In genomic region chr7:81420526-81420925, GRCh38 we compare ENCODE assay signal across 28 cellular contexts.
"Had no signal": no experiment of that assay in that cellular context is flagged by ENCODE, and none has a peak within 500 bp of the region (broad histone marks: within the 10 kb centered on the region; RNA-seq: fewer than 3 reads in every experiment).

No MANE protein-coding gene starts in this region.

- DNase-seq: dorsolateral prefrontal cortex; effector CD8-positive, alpha-beta T cell; endodermal cell; foreskin keratinocyte; heart left ventricle; hippocampal formation; kidney glomerular epithelial cell; left ventricle myocardium superior; lower lobe of right lung; naive B cell; stimulated activated CD4-positive, alpha-beta T cell treated with anti-CD3 and anti-CD28 coated beads, Interleukin-2, amount 100 ng/mL, for 24 hours; stimulated activated CD4-positive, alpha-beta T cell treated with anti-CD3 and anti-CD28 coated beads, Interleukin-4, amount 100 ng/mL, for 4 hours; stimulated activated naive CD8-positive, alpha-beta T cell treated with anti-CD3 and anti-CD28 coated beads, Interleukin-15, Interleukin-2, amounts not matched to agents 100 U/mL and 50 U/mL, for 24 hours; substantia nigra; testis; tibial artery; upper lobe of left lung had no signal

- H3K27me3 ChIP-seq: dorsolateral prefrontal cortex, foreskin keratinocyte, gastroesophageal sphincter, heart left ventricle, neutrophil, right atrium auricular region, testis, tibial artery, upper lobe of left lung had no signal

- H3K4me1 Mint-ChIP-seq: naive B cell; neural crest cell; stimulated activated memory B cell treated with anti-CD40 and anti-IgM and Interleukin-4, amounts not matched to agents 10 μg/mL and 1 μg/mL and 100 μg/mL, for 72 hours had no signal

- H3K4me3 Mint-ChIP-seq: endodermal cell; naive B cell; natural killer cell treated with Interleukin-12 subunit alpha and Interleukin-12 subunit beta and Interleukin-15 and Interleukin-18, amount 100 ng/mL, for 72 hours; neural crest cell; stimulated activated memory B cell treated with anti-CD40 and anti-IgM and Interleukin-4, amounts not matched to agents 10 μg/mL and 1 μg/mL and 100 μg/mL, for 72 hours had no signal

- H3K27me3 Mint-ChIP-seq: natural killer cell treated with Interleukin-12 subunit alpha and Interleukin-12 subunit beta and Interleukin-15 and Interleukin-18, amount 100 ng/mL, for 72 hours; stimulated activated memory B cell treated with anti-CD40 and anti-IgM and Interleukin-4, amounts not matched to agents 10 μg/mL and 1 μg/mL and 100 μg/mL, for 72 hours had no signal

- H3K9ac ChIP-seq: parathyroid adenoma had no signal

- H3K4me3 ChIP-seq: dorsolateral prefrontal cortex, gastroesophageal sphincter, heart left ventricle, lower lobe of right lung, prostate gland, right atrium auricular region, testis, tibial artery, upper lobe of left lung had no signal

- H3K79me2 ChIP-seq: parathyroid adenoma had no signal

- H3K27ac ChIP-seq: dorsolateral prefrontal cortex, epithelial cell of prostate, foreskin keratinocyte, gastroesophageal sphincter, heart left ventricle, lower lobe of right lung, neutrophil, parathyroid adenoma, prostate gland, right atrium auricular region, testis, tibial artery, upper lobe of left lung had no signal

- H3K36me3 Mint-ChIP-seq: naive B cell; natural killer cell treated with Interleukin-12 subunit alpha and Interleukin-12 subunit beta and Interleukin-15 and Interleukin-18, amount 100 ng/mL, for 72 hours; stimulated activated memory B cell treated with anti-CD40 and anti-IgM and Interleukin-4, amounts not matched to agents 10 μg/mL and 1 μg/mL and 100 μg/mL, for 72 hours had no signal

- H3K9me3 ChIP-seq: gastroesophageal sphincter, heart left ventricle, lower lobe of right lung, neutrophil, prostate gland, right atrium auricular region, testis, tibial artery, upper lobe of left lung had no signal

- H3K36me3 ChIP-seq: gastroesophageal sphincter, heart left ventricle, lower lobe of right lung, neutrophil, prostate gland, right atrium auricular region, tibial artery, upper lobe of left lung had no signal

- ATAC-seq: esophagus mucosa; foreskin keratinocyte; gastroesophageal sphincter; heart left ventricle; left ventricle myocardium superior; lower lobe of right lung; natural killer cell treated with Interleukin-12 subunit alpha and Interleukin-12 subunit beta and Interleukin-15 and Interleukin-18, amount 100 ng/mL, for 72 hours; sciatic nerve; stimulated activated memory B cell treated with anti-CD40 and anti-IgM and Interleukin-4, amounts not matched to agents 10 μg/mL and 1 μg/mL and 100 μg/mL, for 72 hours; stimulated activated naive CD8-positive, alpha-beta T cell treated with anti-CD3 and anti-CD28 coated beads, Interleukin-15, Interleukin-2, amounts not matched to agents 100 U/mL and 50 U/mL, for 24 hours had no signal

- H3K27ac Mint-ChIP-seq: endodermal cell; naive B cell; natural killer cell treated with Interleukin-12 subunit alpha and Interleukin-12 subunit beta and Interleukin-15 and Interleukin-18, amount 100 ng/mL, for 72 hours; stimulated activated memory B cell treated with anti-CD40 and anti-IgM and Interleukin-4, amounts not matched to agents 10 μg/mL and 1 μg/mL and 100 μg/mL, for 72 hours had no signal

- H3K9me3 Mint-ChIP-seq: endodermal cell, neural crest cell had no signal

- H2AFZ ChIP-seq: parathyroid adenoma had no signal

- H3K4me1 ChIP-seq: gastroesophageal sphincter, heart left ventricle, lower lobe of right lung, parathyroid adenoma, prostate gland, right atrium auricular region, testis, tibial artery, upper lobe of left lung had no signal
